In the genomic region with DNA sequence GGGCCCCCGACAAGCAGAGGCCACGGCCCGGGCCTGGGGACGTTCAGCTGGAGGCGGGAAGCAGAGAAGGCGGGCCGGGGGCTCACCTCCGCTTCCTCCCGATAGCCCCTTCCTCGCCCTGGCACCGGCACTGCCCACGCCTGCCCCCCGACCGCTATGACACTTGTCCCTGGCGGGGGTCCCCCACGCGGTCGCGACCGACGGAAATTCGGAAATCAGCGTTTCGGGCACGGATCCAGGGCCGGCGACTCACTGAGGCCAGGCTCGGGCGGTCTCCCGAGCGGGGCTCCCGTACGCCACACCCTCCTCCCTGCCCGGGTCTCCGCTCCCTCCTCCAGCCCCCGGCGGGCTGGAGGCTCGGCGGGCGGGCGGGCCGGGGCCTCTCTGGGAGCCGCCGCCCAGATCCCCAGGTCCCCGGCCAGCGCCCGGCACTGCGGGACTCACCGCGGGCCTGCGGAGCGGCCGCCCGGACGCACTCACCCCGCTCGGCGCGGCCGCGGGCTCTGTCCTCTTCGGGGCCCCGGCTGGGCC, we compare ENCODE assay signal across 8 cellular contexts. TPM values are rescaled to one million over a fixed set of nuclear protein-coding genes. Genes with fewer than 3 reads are reported as not detected.
A peak's percentile ranks its signal among the peaks of the same experiment; 100 is the strongest.
DNase-seq lines count a peak whose midpoint lies in the region; ATAC-seq and TF ChIP-seq lines count a peak whose summit lies in the region.

No MANE protein-coding gene starts in this region.

- H3K27ac ChIP-seq in C4-2B (peak overlapping the region; percentile 50), GM23248 (no peak overlapping the region), RWPE2 (ENCODE audit: poor library complexity, severe bottlenecking) (peak overlapping the region; percentile 19), breast epithelium (peak overlapping the region; percentile 55 to 66)

- in situ Hi-C loops in GM23248 (cut with MboI), result no loop called here

- peaks cover 8% of the 10 kb centered on the region for H3F3A ChIP-seq in GM23248 (ENCODE audit: insufficient read depth)

- H3K36me3 Mint-ChIP-seq in stimulated activated effector memory CD8-positive, alpha-beta T cell treated with anti-CD3 and anti-CD28 coated beads, Interleukin-12 subunit alpha, Interleukin-12 subunit beta, amount 100 ng/mL, for 72 hours, result peaks cover 19% of the 10 kb centered on the region

- H3K9me2 ChIP-seq in GM23248 (ENCODE audit: insufficient read depth), result no peaks in the 10 kb centered on the region

- no peaks in the 10 kb centered on the region for H3K9me3 ChIP-seq in GM23248 (ENCODE audit: low read depth)
- H3K9me3 ChIP-seq in RWPE2 (ENCODE audit: severe bottlenecking), result no peaks in the 10 kb centered on the region
- H3K9me3 ChIP-seq in breast epithelium, result no peaks in the 10 kb centered on the region

- H3K4me1 ChIP-seq in GM23248 (ENCODE audit: insufficient read depth) (no peaks in the 10 kb centered on the region), RWPE2 (ENCODE audit: insufficient read depth, poor library complexity, severe bottlenecking) (peaks cover 3% of the 10 kb centered on the region), breast epithelium (no peaks in the 10 kb centered on the region)

- H3K9ac ChIP-seq in GM23248, result peak overlapping the region; percentile 65

- WGBS in GM23248 (ENCODE audit: low coverage in 1 of 2, low lambda C conversion rate in 2 of 2, missing lambda C conversion rate in 2 of 2), 2 experiments, result 2 to 3% methylated on average over 16 to 36 of the region's 63 CpGs

- H3K27me3 ChIP-seq in GM23248 (replicated peaks; ENCODE audit: insufficient read depth) (no peaks in the 10 kb centered on the region), RWPE2 (ENCODE audit: insufficient read depth, poor library complexity, severe bottlenecking) (no peaks in the 10 kb centered on the region), breast epithelium (no peaks in the 10 kb centered on the region)

- 0 out of 2 replicates have a peak, but pooled peaks cover 20% of the 10 kb centered on the region for H3K79me2 ChIP-seq in GM23248 (ENCODE audit: insufficient read depth)

- peak overlapping the region; percentile 85 for H3K27ac Mint-ChIP-seq in stimulated activated effector memory CD8-positive, alpha-beta T cell treated with anti-CD3 and anti-CD28 coated beads, Interleukin-12 subunit alpha, Interleukin-12 subunit beta, amount 100 ng/mL, for 72 hours

- TF ChIP-seq CTCF in C4-2B (conservative IDR thresholded peaks at IDR 0.05) (no peak), RWPE2 (IDR thresholded peaks at IDR 0.05; ENCODE audit: poor library complexity, severe bottlenecking) (no peak), breast epithelium (IDR thresholded peaks at IDR 0.05) (no peak)

- H3K4me1 Mint-ChIP-seq in stimulated activated effector memory CD8-positive, alpha-beta T cell treated with anti-CD3 and anti-CD28 coated beads, Interleukin-12 subunit alpha, Interleukin-12 subunit beta, amount 100 ng/mL, for 72 hours, result peaks cover 16% of the 10 kb centered on the region

- DNase-seq in GM23248, result no peak
- DNase-seq in RWPE2 (ENCODE audit: low spot score), result no peak
- DNase-seq in breast epithelium (ENCODE audit: low spot score in 2 of 2), result no peak
- peak; percentile 67 for DNase-seq in left kidney (ENCODE audit: low read depth, low spot score)
- DNase-seq in stimulated activated effector memory CD8-positive, alpha-beta T cell treated with anti-CD3 and anti-CD28 coated beads, Interleukin-12 subunit alpha, Interleukin-12 subunit beta, amount 100 ng/mL, for 72 hours (ENCODE audit: low spot score in 2 of 2), result peak; percentile 16 to 57
- no peak for DNase-seq in NCI-H2171 (lab: John Stamatoyannopoulos, UW)

- no peak for TF ChIP-seq POLR2A in breast epithelium (IDR thresholded peaks at IDR 0.05)

- ATAC-seq in RWPE2 (ENCODE audit: low read depth) (peak; percentile 43), HG03457 (IDR thresholded peaks at IDR 0.05; ENCODE audit: unreplicated experiment) (no peak)
- ATAC-seq in stimulated activated effector memory CD8-positive, alpha-beta T cell treated with anti-CD3 and anti-CD28 coated beads, Interleukin-12 subunit alpha, Interleukin-12 subunit beta, amount 100 ng/mL, for 72 hours, result peak; percentile 56

- no peaks in the 10 kb centered on the region for H4K20me1 ChIP-seq in GM23248 (ENCODE audit: insufficient read depth)

- peak overlapping the region; percentile 67 for H3K4me3 ChIP-seq in GM23248
- H3K4me3 ChIP-seq in RWPE2 (ENCODE audit: severe bottlenecking), result peak overlapping the region; percentile 100
- peak overlapping the region; percentile 60 to 75 (median 74) for H3K4me3 ChIP-seq in breast epithelium

- H2AFZ ChIP-seq in GM23248, result peak overlapping the region; percentile 61

- H3K4me3 Mint-ChIP-seq in stimulated activated effector memory CD8-positive, alpha-beta T cell treated with anti-CD3 and anti-CD28 coated beads, Interleukin-12 subunit alpha, Interleukin-12 subunit beta, amount 100 ng/mL, for 72 hours, result peak overlapping the region; percentile 76

- H3K4me2 ChIP-seq in GM23248 (ENCODE audit: unreplicated experiment), result peak overlapping the region; percentile 65

- H3K9me3 Mint-ChIP-seq in stimulated activated effector memory CD8-positive, alpha-beta T cell treated with anti-CD3 and anti-CD28 coated beads, Interleukin-12 subunit alpha, Interleukin-12 subunit beta, amount 100 ng/mL, for 72 hours, result no peaks in the 10 kb centered on the region

- intact Hi-C loops in breast epithelium (cut with DNase I; ENCODE audit: low total_unique reads), result no loop called here

- H3K36me3 ChIP-seq in GM23248 (ENCODE audit: low read depth), result 0 out of 2 replicates have a peak, but pooled peaks cover 4% of the 10 kb centered on the region
- H3K36me3 ChIP-seq in RWPE2 (ENCODE audit: low read depth), result no peaks in the 10 kb centered on the region
- no peaks in the 10 kb centered on the region for H3K36me3 ChIP-seq in breast epithelium

RNA-seq across cellular contexts. Expression of a gene that starts 0.6 kb away (rescaled TPM):
- total RNA-seq in GM23248 (2014; rRNA removed; shearing (Covaris generic)), result 2.0 and 2.1 TPM in 2 replicates
- polyA plus RNA-seq in GM23248 (2016; fragmentation: Nextera tagmentation; extraction: Ambion mirVana), result 0.37 and 0.63 TPM in 2 replicates
- total RNA-seq in breast epithelium, result 1 to 10 TPM; 2.3 to 7.5 (median 2.4) TPM

Comparison
In these comparisons a context has a peak if more than half of its experiments do, and no peak if none do; other contexts are left out.
1. DNase-seq: peak in left kidney (single experiment) and stimulated activated effector memory CD8-positive, alpha-beta T cell treated with anti-CD3 and anti-CD28 coated beads, Interleukin-12 subunit alpha, Interleukin-12 subunit beta, amount 100 ng/mL, for 72 hours (2 of 2); none in GM23248 (single experiment), RWPE2 (single experiment), breast epithelium (0 of 2) and NCI-H2171 (single experiment).
2. Peak in every context shown above with its lines, with median percentiles within 50 percentile points of each other: H3K4me3 ChIP-seq.